30 cellular contexts compared by ENCODE assay signal in genomic region chr16:50815382-50815781, GRCh38.
"Had no signal": no experiment of that assay in that cellular context is flagged by ENCODE, and none has a peak within 500 bp of the region (broad histone marks: within the 10 kb centered on the region; RNA-seq: fewer than 3 reads in every experiment).

No MANE protein-coding gene starts in this region.

- H3K9me3 ChIP-seq: lower lobe of right lung, neutrophil, ovary, right atrium auricular region, right lobe of liver, stomach, testis, thyroid gland, transverse colon, upper lobe of right lung had no signal

- H3K27me3 ChIP-seq: neural progenitor cell, neutrophil, ovary, right atrium auricular region, right lobe of liver, testis, thyroid gland, transverse colon, upper lobe of right lung had no signal

- H3K4me1 ChIP-seq: lower lobe of right lung, neural progenitor cell, right atrium auricular region, right lobe of liver, stomach, testis, thyroid gland, transverse colon, upper lobe of right lung had no signal

- H3K27ac Mint-ChIP-seq: mesothelial cell of epicardium; naive B cell; natural killer cell; nephron progenitor cell; neural progenitor cell; progenitor cell of endocrine pancreas; stimulated activated naive B cell treated with anti-CD40 and anti-IgM and Interleukin-4, amounts not matched to agents 10 μg/mL and 1 μg/mL and 100 μg/mL, for 72 hours had no signal

- H3K27ac ChIP-seq: lower lobe of right lung, neural progenitor cell, neutrophil, ovary, right atrium auricular region, right lobe of liver, stomach, testis, thyroid gland, transverse colon, upper lobe of right lung had no signal

- H3K9ac ChIP-seq: neural progenitor cell had no signal

- H3K4me3 ChIP-seq: lower lobe of right lung, neural progenitor cell, ovary, right atrium auricular region, right lobe of liver, smooth muscle cell, stomach, testis, thyroid gland, transverse colon, upper lobe of right lung had no signal

- ATAC-seq: left cardiac atrium; left lobe of liver; left ventricle myocardium superior; lower lobe of right lung; natural killer cell; right lobe of liver; stimulated activated naive B cell treated with anti-CD40 and anti-IgM and Interleukin-4, amounts not matched to agents 10 μg/mL and 1 μg/mL and 100 μg/mL, for 72 hours; stimulated activated naive CD8-positive, alpha-beta T cell treated with anti-CD3 and anti-CD28 coated beads, Interleukin-15, Interleukin-2, amounts not matched to agents 100 U/mL and 50 U/mL, for 24 hours; upper lobe of right lung had no signal

- H3K4me1 Mint-ChIP-seq: mesothelial cell of epicardium, naive B cell, natural killer cell, neural progenitor cell had no signal

- H3K9me3 Mint-ChIP-seq: mesothelial cell of epicardium; naive B cell; natural killer cell; nephron progenitor cell; neural progenitor cell; stimulated activated naive B cell treated with anti-CD40 and anti-IgM and Interleukin-4, amounts not matched to agents 10 μg/mL and 1 μg/mL and 100 μg/mL, for 72 hours had no signal

- DNase-seq: hippocampal formation; kidney glomerular epithelial cell; left cardiac atrium; left ventricle myocardium superior; lower lobe of right lung; mammary epithelial cell; mesenchymal stem cell; naive B cell; natural killer cell; nephron progenitor cell; occipital lobe; ovary; right lobe of liver; stimulated activated CD4-positive, alpha-beta T cell treated with anti-CD3 and anti-CD28 coated beads, Interleukin-1b, Interleukin-23, amount 100 ng/mL, for 48 hours; stimulated activated CD4-positive, alpha-beta T cell treated with anti-CD3 and anti-CD28 coated beads, Interleukin-2, amount 100 ng/mL, for 48 hours; stimulated activated CD4-positive, alpha-beta T cell treated with anti-CD3 and anti-CD28 coated beads, Interleukin-4, amount 100 ng/mL, for 4 hours; stimulated activated naive B cell treated with anti-CD40 and anti-IgM and Interleukin-4, amounts not matched to agents 10 μg/mL and 1 μg/mL and 100 μg/mL, for 72 hours; stimulated activated naive CD8-positive, alpha-beta T cell treated with anti-CD3 and anti-CD28 coated beads, Interleukin-15, Interleukin-2, amounts not matched to agents 100 U/mL and 50 U/mL, for 24 hours; stomach; testis; thyroid gland; transverse colon; upper lobe of right lung had no signal

- H3K4me3 Mint-ChIP-seq: mesothelial cell of epicardium; naive B cell; natural killer cell; nephron progenitor cell; stimulated activated naive B cell treated with anti-CD40 and anti-IgM and Interleukin-4, amounts not matched to agents 10 μg/mL and 1 μg/mL and 100 μg/mL, for 72 hours had no signal

- H3K36me3 ChIP-seq: lower lobe of right lung, neural progenitor cell, neutrophil, ovary, right atrium auricular region, right lobe of liver, stomach, thyroid gland, transverse colon, upper lobe of right lung had no signal

- H3K36me3 Mint-ChIP-seq: mesothelial cell of epicardium; naive B cell; natural killer cell; neural progenitor cell; stimulated activated naive B cell treated with anti-CD40 and anti-IgM and Interleukin-4, amounts not matched to agents 10 μg/mL and 1 μg/mL and 100 μg/mL, for 72 hours had no signal
